Comparison of ENCODE assay signal across 39 cellular contexts in genomic region chr2:202452744-202453143, GRCh38.
"Had no signal": no experiment of that assay in that cellular context is flagged by ENCODE, and none has a peak within 500 bp of the region (broad histone marks: within the 10 kb centered on the region; RNA-seq: fewer than 3 reads in every experiment).

No MANE protein-coding gene starts in this region.

- H3K4me3 ChIP-seq: adrenal gland, ascending aorta, body of pancreas, breast epithelium, cardiac muscle cell had no signal

- H3K36me3 Mint-ChIP-seq: activated naive CD4-positive, alpha-beta T cell treated with anti-CD3 and anti-CD28 coated beads, Interleukin-2, amount 10 ng/mL, durations not matched to agents 7 days and 5 days; activated naive CD8-positive, alpha-beta T cell treated with anti-CD3 and anti-CD28 coated beads, Interleukin-2, amount 10 ng/mL, durations not matched to agents 7 days and 5 days had no signal

- H3K27ac ChIP-seq: ascending aorta, body of pancreas, brain microvascular endothelial cell, breast epithelium, cardiac muscle cell had no signal

- H3K27me3 ChIP-seq: adrenal gland, ascending aorta, body of pancreas, brain microvascular endothelial cell, breast epithelium, cardiac muscle cell had no signal

- H3K9me3 ChIP-seq: adrenal gland, ascending aorta, body of pancreas, breast epithelium had no signal

- DNase-seq: activated effector memory CD4-positive, alpha-beta T cell treated with anti-CD3 and anti-CD28 coated beads, Interleukin-2, amount 50 U/mL, for 16 hours; activated effector memory CD4-positive, alpha-beta T cell treated with Interleukin-2 at 50 U/mL for 16 hours; activated gamma-delta T cell; activated gamma-delta T cell treated with Interleukin-2 at 50 U/mL for 16 hours; activated naive CD4-positive, alpha-beta T cell; activated naive CD4-positive, alpha-beta T cell treated with anti-CD3 and anti-CD28 coated beads for 36 hours; activated naive CD4-positive, alpha-beta T cell treated with anti-CD3 and anti-CD28 coated beads, Interleukin-2, amount 10 ng/mL, durations not matched to agents 7 days and 5 days; activated naive CD4-positive, alpha-beta T cell treated with anti-CD3 and anti-CD28 coated beads, Interleukin-2, amount 50 U/mL, for 16 hours; activated naive CD4-positive, alpha-beta T cell treated with Interleukin-2 at 50 U/mL for 16 hours; activated naive CD8-positive, alpha-beta T cell treated with anti-CD3 and anti-CD28 coated beads for 36 hours; activated naive CD8-positive, alpha-beta T cell treated with anti-CD3 and anti-CD28 coated beads, Interleukin-2, amount 10 ng/mL, durations not matched to agents 7 days and 5 days; activated naive CD8-positive, alpha-beta T cell treated with anti-CD3 and anti-CD28 coated beads, Interleukin-2, amount 50 U/mL, for 24 hours; activated T-cell treated with anti-CD3 and anti-CD28 coated beads, Interleukin-2, amount 50 U/mL, for 4 hours; activated T-cell treated with anti-CD3 and anti-CD28 coated beads, Interleukin-2, amount 50 U/mL, for 48 hours; activated T-cell treated with anti-CD3 and anti-CD28 coated beads, Interleukin-2, amount 50 U/mL, for 72 hours; adrenal gland; amniotic stem cell; amygdala; anterior cingulate cortex; aorta; body of pancreas; brain microvascular endothelial cell; caudate nucleus; central memory CD4-positive, alpha-beta T cell; cerebellar nuclear complex had no signal

- H3K4me3 Mint-ChIP-seq: activated naive CD4-positive, alpha-beta T cell treated with anti-CD3 and anti-CD28 coated beads for 36 hours; activated naive CD4-positive, alpha-beta T cell treated with anti-CD3 and anti-CD28 coated beads, Interleukin-2, amount 10 ng/mL, durations not matched to agents 7 days and 5 days; activated naive CD4-positive, alpha-beta T cell treated with anti-CD3 and anti-CD28 coated beads, Interleukin-2, amount 50 U/mL, for 24 hours; activated naive CD8-positive, alpha-beta T cell; activated naive CD8-positive, alpha-beta T cell treated with anti-CD3 and anti-CD28 coated beads for 36 hours; activated naive CD8-positive, alpha-beta T cell treated with anti-CD3 and anti-CD28 coated beads, Interleukin-2, amount 10 ng/mL, durations not matched to agents 7 days and 5 days; activated naive CD8-positive, alpha-beta T cell treated with anti-CD3 and anti-CD28 coated beads, Interleukin-2, amount 50 U/mL, for 24 hours; activated T-cell treated with anti-CD3 and anti-CD28 coated beads, Interleukin-2, amount 50 U/mL, for 4 hours; activated T-cell treated with anti-CD3 and anti-CD28 coated beads, Interleukin-2, amount 50 U/mL, for 72 hours; activated T-helper 1 cell treated with anti-CD3 and anti-CD28 coated beads, Interleukin-12 subunit alpha, Interleukin-12 subunit beta, Interleukin-2, Interleukin-4 antibody, amounts not matched to agents 30 ng/mL and 10 ng/mL and 1 ng/mL, durations not matched to agents 14 hours and 24 hours and 36 hours; activated T-helper 17 cell treated with anti-CD3 and anti-CD28 coated beads, Interleukin-2, amount 50 U/mL, for 72 hours; brain; central memory CD8-positive, alpha-beta T cell had no signal

- ATAC-seq: activated naive CD4-positive, alpha-beta T cell treated with anti-CD3 and anti-CD28 coated beads, Interleukin-2, amount 50 U/mL, for 72 hours; activated naive CD8-positive, alpha-beta T cell treated with anti-CD3 and anti-CD28 coated beads, Interleukin-2, amount 50 U/mL, for 24 hours; activated T-cell treated with anti-CD3 and anti-CD28 coated beads, Interleukin-2, amount 50 U/mL, for 4 hours; activated T-cell treated with anti-CD3 and anti-CD28 coated beads, Interleukin-2, amount 50 U/mL, for 72 hours; activated T-helper 17 cell treated with anti-CD3 and anti-CD28 coated beads, Interleukin-2, amount 50 U/mL, for 72 hours; body of pancreas had no signal

- H3K36me3 ChIP-seq: adrenal gland, ascending aorta, brain microvascular endothelial cell, breast epithelium, cardiac muscle cell had no signal

- H3K9me3 Mint-ChIP-seq: activated naive CD4-positive, alpha-beta T cell treated with anti-CD3 and anti-CD28 coated beads, Interleukin-2, amount 50 U/mL, for 24 hours; activated naive CD8-positive, alpha-beta T cell treated with anti-CD3 and anti-CD28 coated beads, Interleukin-2, amount 10 ng/mL, durations not matched to agents 7 days and 5 days; activated T-cell treated with anti-CD3 and anti-CD28 coated beads, Interleukin-2, amount 50 U/mL, for 4 hours; activated T-cell treated with anti-CD3 and anti-CD28 coated beads, Interleukin-2, amount 50 U/mL, for 72 hours; activated T-helper 1 cell treated with anti-CD3 and anti-CD28 coated beads, Interleukin-12 subunit alpha, Interleukin-12 subunit beta, Interleukin-2, Interleukin-4 antibody, amounts not matched to agents 30 ng/mL and 10 ng/mL and 1 ng/mL, durations not matched to agents 14 hours and 24 hours and 36 hours; activated T-helper 17 cell treated with anti-CD3 and anti-CD28 coated beads, Interleukin-2, amount 50 U/mL, for 72 hours; activated T-helper 2 cell treated with anti-CD3 and anti-CD28 coated beads, Interferon-gamma antibody, Interleukin-2, Interleukin-4, amounts not matched to agents 10 μg/mL and 5 μg/mL and 100 μg/mL, durations not matched to agents 14 hours and 24 hours and 36 hours; central memory CD8-positive, alpha-beta T cell had no signal

- FAIRE-seq: astrocyte, bronchial epithelial cell, colon had no signal

- H3K27ac Mint-ChIP-seq: activated naive CD4-positive, alpha-beta T cell treated with anti-CD3 and anti-CD28 coated beads for 36 hours; activated naive CD4-positive, alpha-beta T cell treated with anti-CD3 and anti-CD28 coated beads, Interleukin-2, amount 10 ng/mL, durations not matched to agents 7 days and 5 days; activated naive CD4-positive, alpha-beta T cell treated with anti-CD3 and anti-CD28 coated beads, Interleukin-2, amount 50 U/mL, for 24 hours; activated naive CD4-positive, alpha-beta T cell treated with anti-CD3 and anti-CD28 coated beads, Interleukin-2, amount 50 U/mL, for 72 hours; activated naive CD8-positive, alpha-beta T cell; activated naive CD8-positive, alpha-beta T cell treated with anti-CD3 and anti-CD28 coated beads for 36 hours; activated naive CD8-positive, alpha-beta T cell treated with anti-CD3 and anti-CD28 coated beads, Interleukin-2, amount 10 ng/mL, durations not matched to agents 7 days and 5 days; activated naive CD8-positive, alpha-beta T cell treated with anti-CD3 and anti-CD28 coated beads, Interleukin-2, amount 50 U/mL, for 24 hours; activated T-cell treated with anti-CD3 and anti-CD28 coated beads, Interleukin-2, amount 50 U/mL, for 72 hours; activated T-helper 1 cell treated with anti-CD3 and anti-CD28 coated beads, Interleukin-12 subunit alpha, Interleukin-12 subunit beta, Interleukin-2, Interleukin-4 antibody, amounts not matched to agents 30 ng/mL and 10 ng/mL and 1 ng/mL, durations not matched to agents 14 hours and 24 hours and 36 hours; activated T-helper 17 cell treated with anti-CD3 and anti-CD28 coated beads, Interleukin-2, amount 50 U/mL, for 72 hours; activated T-helper 2 cell treated with anti-CD3 and anti-CD28 coated beads, Interferon-gamma antibody, Interleukin-2, Interleukin-4, amounts not matched to agents 10 μg/mL and 5 μg/mL and 100 μg/mL, durations not matched to agents 14 hours and 24 hours and 36 hours; brain had no signal

- H3K4me1 ChIP-seq: breast epithelium had no signal

- H3K4me1 Mint-ChIP-seq: activated naive CD4-positive, alpha-beta T cell treated with anti-CD3 and anti-CD28 coated beads, Interleukin-2, amount 10 ng/mL, durations not matched to agents 7 days and 5 days; activated naive CD4-positive, alpha-beta T cell treated with anti-CD3 and anti-CD28 coated beads, Interleukin-2, amount 50 U/mL, for 24 hours; activated naive CD8-positive, alpha-beta T cell treated with anti-CD3 and anti-CD28 coated beads for 36 hours; activated naive CD8-positive, alpha-beta T cell treated with anti-CD3 and anti-CD28 coated beads, Interleukin-2, amount 10 ng/mL, durations not matched to agents 7 days and 5 days; activated naive CD8-positive, alpha-beta T cell treated with anti-CD3 and anti-CD28 coated beads, Interleukin-2, amount 50 U/mL, for 24 hours; activated T-helper 17 cell treated with anti-CD3 and anti-CD28 coated beads, Interleukin-2, amount 50 U/mL, for 72 hours; brain had no signal

- H3K27me3 Mint-ChIP-seq: activated naive CD4-positive, alpha-beta T cell treated with anti-CD3 and anti-CD28 coated beads, Interleukin-2, amount 10 ng/mL, durations not matched to agents 7 days and 5 days; activated naive CD4-positive, alpha-beta T cell treated with anti-CD3 and anti-CD28 coated beads, Interleukin-2, amount 50 U/mL, for 24 hours; activated naive CD8-positive, alpha-beta T cell; activated naive CD8-positive, alpha-beta T cell treated with anti-CD3 and anti-CD28 coated beads for 36 hours; activated naive CD8-positive, alpha-beta T cell treated with anti-CD3 and anti-CD28 coated beads, Interleukin-2, amount 10 ng/mL, durations not matched to agents 7 days and 5 days; activated naive CD8-positive, alpha-beta T cell treated with anti-CD3 and anti-CD28 coated beads, Interleukin-2, amount 50 U/mL, for 24 hours; activated T-helper 17 cell treated with anti-CD3 and anti-CD28 coated beads, Interleukin-2, amount 50 U/mL, for 72 hours; brain; central memory CD8-positive, alpha-beta T cell had no signal
